Comparison of ENCODE assay signal across 8 cellular contexts in the genomic region with DNA sequence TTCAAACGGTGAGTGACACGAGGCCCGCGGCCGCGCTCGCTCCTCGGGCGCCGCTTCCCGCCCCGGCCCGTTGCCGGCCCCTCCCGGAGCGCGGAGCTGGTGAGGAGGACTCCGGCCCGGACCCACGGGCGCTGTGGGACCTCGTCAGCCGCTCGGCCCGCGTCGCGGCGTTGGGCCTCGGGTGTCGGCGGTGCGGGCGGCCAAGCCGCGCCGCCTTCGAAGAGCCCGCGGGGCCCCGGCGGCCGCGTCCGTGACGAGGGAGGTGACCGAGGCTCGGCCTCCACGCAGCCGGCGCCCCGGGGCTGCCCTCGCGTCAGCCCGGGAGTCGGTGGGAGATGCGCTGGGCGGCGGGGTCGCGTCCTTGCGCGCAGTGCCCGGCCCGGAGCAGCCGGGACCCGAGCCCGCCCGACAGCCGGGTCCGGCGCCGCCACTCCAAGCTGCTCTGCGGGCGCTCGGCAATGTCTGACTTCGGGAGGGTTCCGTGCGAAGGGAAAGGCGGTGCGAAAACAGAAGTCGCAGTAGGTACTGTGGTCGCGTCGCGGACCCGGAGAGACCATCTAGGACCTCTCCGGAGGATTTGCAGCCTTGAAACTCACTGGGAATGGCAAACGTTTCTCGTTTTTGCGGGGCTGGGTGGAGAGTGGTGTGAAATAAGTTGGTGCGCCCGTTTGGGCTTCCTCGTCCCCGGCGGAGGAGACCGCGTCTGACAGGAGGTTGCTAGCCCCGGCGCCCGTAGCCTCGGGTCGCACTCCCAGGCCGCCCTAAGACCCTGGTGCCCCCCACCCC.
DNase-seq lines count a peak whose midpoint lies in the region; ATAC-seq lines count a peak whose summit lies in the region.

No MANE protein-coding gene starts in this region.

- H3K27me3 ChIP-seq in iPS-18a (ENCODE audit: control insufficient read depth, insufficient read depth, low read length), result no peaks in the 10 kb centered on the region

- peaks cover 26% of the 10 kb centered on the region for H3K4me1 ChIP-seq in iPS-18a (ENCODE audit: control insufficient read depth, low read depth, low read length)

- peak overlapping the region; percentile 99 for H3K4me3 ChIP-seq in iPS-18a (ENCODE audit: low read length)
- H3K4me3 ChIP-seq in skin epidermis, result peak overlapping the region; percentile 55 to 96 (median 72)

- no peak overlapping the region for H3K27ac ChIP-seq in iPS-18a (ENCODE audit: low read length)
- peak overlapping the region; percentile 83 to 98 (median 93) for H3K27ac ChIP-seq in skin epidermis

- no peaks in the 10 kb centered on the region for H3K36me3 ChIP-seq in iPS-18a (ENCODE audit: control insufficient read depth, low read depth, low read length)

- ATAC-seq in HG03139 (IDR thresholded peaks at IDR 0.05; ENCODE audit: unreplicated experiment), result peak; percentile 9

- peak overlapping the region; percentile 99 for H3K9ac ChIP-seq in iPS-18a (ENCODE audit: low read length)

- no peaks in the 10 kb centered on the region for H3K9me3 ChIP-seq in iPS-18a (ENCODE audit: control insufficient read depth, low read depth, low read length)

- DNase-seq in NCI-H1105 treated with DMSO at 0.1 percent for 48 hours (lab: John Stamatoyannopoulos, UW) (peak; percentile 40), NCI-H1105 (lab: John Stamatoyannopoulos, UW) (no peak), SW480 (ENCODE audit: low spot score) (peak; percentile 39), astrocyte of the hippocampus (ENCODE audit: low read depth, low spot score) (peak; percentile 70), NCI-H2107 treated with DMSO at 0.1 percent for 48 hours (lab: John Stamatoyannopoulos, UW; ENCODE audit: unreplicated experiment) (no peak)

Comparison
In these comparisons a context has a peak if more than half of its experiments do, and no peak if none do; other contexts are left out.
1. DNase-seq: peak in NCI-H1105 treated with DMSO at 0.1 percent for 48 hours (single experiment), SW480 (single experiment) and astrocyte of the hippocampus (single experiment); none in NCI-H1105 (single experiment) and NCI-H2107 treated with DMSO at 0.1 percent for 48 hours (single experiment).